9 cellular contexts compared by ENCODE assay signal in the genomic region with DNA sequence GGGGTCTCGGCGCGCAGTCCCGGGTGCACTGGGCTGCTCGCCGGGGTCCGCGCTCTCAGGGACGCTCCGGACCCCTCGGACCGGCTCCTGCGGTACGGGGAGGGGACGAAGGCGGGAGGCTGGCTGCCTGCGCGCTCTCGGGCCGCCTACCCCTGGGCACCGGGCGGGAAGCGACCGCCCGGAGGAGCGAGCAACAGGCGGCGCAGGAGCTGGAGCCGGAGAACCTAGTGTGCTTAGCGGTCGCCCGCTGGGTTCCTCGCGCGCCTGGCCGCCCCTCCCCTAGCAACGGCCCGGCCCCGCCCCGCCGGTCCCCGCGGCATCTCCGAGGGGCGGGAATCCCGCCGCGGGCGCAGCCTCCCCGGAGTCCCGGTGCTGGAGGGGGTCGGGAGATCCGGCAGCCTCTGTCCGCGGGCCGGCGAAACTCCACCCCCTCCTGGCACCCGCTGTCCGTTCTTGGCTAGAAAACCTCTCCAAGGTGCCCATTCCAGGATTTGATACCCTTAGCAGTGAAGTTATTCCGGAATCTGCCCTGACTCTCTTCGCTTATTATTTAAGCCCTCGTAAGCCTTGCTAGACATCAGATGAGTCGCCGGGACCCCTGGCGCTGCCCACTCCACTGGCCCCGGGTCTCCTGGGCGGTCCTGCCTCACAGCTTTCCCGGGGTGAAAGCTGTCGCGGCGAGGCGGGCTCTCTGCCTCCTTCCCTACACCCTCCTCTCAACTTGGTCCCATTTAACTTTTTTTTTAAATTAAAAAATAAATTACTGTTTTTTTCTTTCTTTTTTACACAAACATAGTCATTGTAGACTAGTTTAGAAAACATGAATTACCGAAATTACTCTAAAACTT. TPM values are rescaled to one million over a fixed set of nuclear protein-coding genes. Genes with fewer than 3 reads are reported as not detected.
A peak's percentile ranks its signal among the peaks of the same experiment; 100 is the strongest.
DNase-seq lines count a peak whose midpoint lies in the region; ATAC-seq and TF ChIP-seq lines count a peak whose summit lies in the region.
"Had no signal": no experiment of that assay in that cellular context is flagged by ENCODE, and none has a peak within 500 bp of the region (broad histone marks: within the 10 kb centered on the region; RNA-seq: fewer than 3 reads in every experiment).

A gene (minus strand): TSS at position 231 of the 848 bp plus-strand sequence. CDS start 246 bp downstream, outside the sequence.

- in situ Hi-C loops in Caki2 (cut with HindIII; ENCODE audit: low pct_unique_long_range_greater_than_20kb, low sequenced_read_pairs), result no loop called here

- H3K27me3 ChIP-seq in MG63 (peaks cover 17% of the 10 kb centered on the region), endodermal cell (ENCODE audit: control insufficient read depth, insufficient read depth, low read length, poor library complexity, severe bottlenecking) (peaks cover 60% of the 10 kb centered on the region), muscle layer of colon (ENCODE audit: control insufficient read depth in 1 of 2, insufficient read depth in 2 of 2, low read length in 2 of 2) (peaks cover 23 to 37% of the 10 kb centered on the region in 2 donors), suprapubic skin (peaks cover 34% of the 10 kb centered on the region)

- TF ChIP-seq EP300 in suprapubic skin (IDR thresholded peaks at IDR 0.05), result no peak

- H3K9ac ChIP-seq in endodermal cell (ENCODE audit: extremely low read depth, low read length, poor library complexity, severe bottlenecking) (no peak within 1 kb of the TSS), muscle layer of colon (ENCODE audit: low read length) (no peak within 1 kb of the TSS)
- H3K9ac ChIP-seq: KMS-11 had no signal

- TF ChIP-seq POLR2A in suprapubic skin (IDR thresholded peaks at IDR 0.05), result no peak

- no peaks in the 10 kb centered on the region for H3K36me3 Mint-ChIP-seq in endodermal cell (ENCODE audit: low read depth)

- peak within 1 kb of the TSS; percentile 55 for H3K4me3 Mint-ChIP-seq in endodermal cell

- TF ChIP-seq CTCF in VCaP (conservative IDR thresholded peaks at IDR 0.05), result peak; percentile 12; the same call in 1 of the 2 replicates
- no peak for TF ChIP-seq CTCF in endodermal cell (conservative IDR thresholded peaks at IDR 0.05)
- TF ChIP-seq CTCF in suprapubic skin (IDR thresholded peaks at IDR 0.05), result no peak

- peaks cover 72% of the 10 kb centered on the region for H3K27me3 Mint-ChIP-seq in endodermal cell (ENCODE audit: insufficient read depth)

- DNase-seq in Caki2 (ENCODE audit: low read depth) (peak; percentile 34), MG63 (peak; percentile 75), endodermal cell (peak; percentile 88), suprapubic skin (ENCODE audit: low spot score in 2 of 2) (no peak)
- no peak for DNase-seq in effector CD8-positive, alpha-beta T cell (lab: John Stamatoyannopoulos, UW)

- ATAC-seq in HG03439 (IDR thresholded peaks at IDR 0.05; ENCODE audit: unreplicated experiment), result no peak

- WGBS in endodermal cell (ENCODE audit: insufficient coverage in 1 of 2, insufficient read length in 1 of 2), 2 experiments, result 2 to 3% methylated on average over 19 to 73 of the region's 73 CpGs
- 2% methylated on average over 24 of the region's 73 CpGs for WGBS in suprapubic skin

- peaks cover 20% of the 10 kb centered on the region for H3K4me1 Mint-ChIP-seq in endodermal cell

- peak within 1 kb of the TSS; percentile 71; the same call in 1 of the 2 replicates for H3K27ac ChIP-seq in VCaP
- no peak within 1 kb of the TSS for H3K27ac ChIP-seq in endodermal cell (ENCODE audit: low read depth, low read length)
- H3K27ac ChIP-seq in muscle layer of colon (ENCODE audit: low read depth, low read length), result no peak within 1 kb of the TSS
- H3K27ac ChIP-seq in suprapubic skin, result peak within 1 kb of the TSS; percentile 51
- H3K27ac ChIP-seq: KMS-11 had no signal

- H3K4me1 ChIP-seq in endodermal cell (ENCODE audit: control insufficient read depth, insufficient read depth, low read length), result peaks cover 4% of the 10 kb centered on the region
- H3K4me1 ChIP-seq in muscle layer of colon (ENCODE audit: insufficient read depth, low read length), result peaks cover 7% of the 10 kb centered on the region
- peaks cover 23% of the 10 kb centered on the region for H3K4me1 ChIP-seq in suprapubic skin

- H3K9me3 ChIP-seq in MG63, result no peaks in the 10 kb centered on the region
- H3K9me3 ChIP-seq in endodermal cell (ENCODE audit: control insufficient read depth, low read length), result no peaks in the 10 kb centered on the region
- H3K9me3 ChIP-seq in muscle layer of colon (ENCODE audit: low read length), result no peaks in the 10 kb centered on the region
- H3K9me3 ChIP-seq in suprapubic skin, result no peaks in the 10 kb centered on the region

- no peaks in the 10 kb centered on the region for H3K9me3 Mint-ChIP-seq in endodermal cell

- H3K4me3 ChIP-seq in MG63, result peak within 1 kb of the TSS; percentile 54
- H3K4me3 ChIP-seq in endodermal cell (ENCODE audit: low read length), result peak within 1 kb of the TSS; percentile 76
- peak within 1 kb of the TSS; percentile 43 to 54 for H3K4me3 ChIP-seq in muscle layer of colon (ENCODE audit: low read depth in 1 of 2, low read length in 2 of 2)
- peak within 1 kb of the TSS; percentile 57 for H3K4me3 ChIP-seq in suprapubic skin

- H3K36me3 ChIP-seq in MG63 (no peaks in the 10 kb centered on the region), endodermal cell (ENCODE audit: control insufficient read depth, insufficient read depth, low read length) (no peaks in the 10 kb centered on the region), muscle layer of colon (ENCODE audit: insufficient read depth, low read length) (no peaks in the 10 kb centered on the region), suprapubic skin (no peaks in the 10 kb centered on the region)

- no peak within 1 kb of the TSS for H3K27ac Mint-ChIP-seq in endodermal cell

RNA-seq across cellular contexts. Expression of the gene that starts here (rescaled TPM):
- total RNA-seq in Caki2 (2014; rRNA removed; shearing (Covaris generic); ENCODE audit: low replicate concordance), result not detected in 2 replicates
- 0.42 and 2.2 TPM in 2 replicates for total RNA-seq in MG63 (2014; rRNA removed; shearing (Covaris generic); ENCODE audit: low replicate concordance)
- total RNA-seq in endodermal cell (under 1 TPM in 1 of 2 donors, not detected in 1; 0.31 TPM), suprapubic skin (1 to 10 TPM in 3 of 4 donors, under 1 TPM in 1; 0.64 to 6.8 (median 3.3) TPM)
- polyA plus RNA-seq in endodermal cell (2013, experiment 1 of 2), result 6.1 TPM
- 4.6 TPM for polyA plus RNA-seq in endodermal cell (2013, experiment 2 of 2)

Comparison
In these comparisons a context has a peak if more than half of its experiments do, and no peak if none do; other contexts are left out.
1. Peak in DNase-seq in Caki2; RNA of the gene not detected or under 1 TPM.
2. DNase-seq: peak in MG63 (single experiment) and endodermal cell (single experiment); none in suprapubic skin (0 of 2) and effector CD8-positive, alpha-beta T cell (single experiment).
3. H3K27ac ChIP-seq: peak in VCaP (single experiment) and suprapubic skin (single experiment); none in endodermal cell (single experiment) and muscle layer of colon (single experiment).
4. Peak in every context shown above with its lines, with median percentiles within 50 percentile points of each other: H3K4me3 ChIP-seq.